ENCODE assay signal across 9 cellular contexts in the genomic region with DNA sequence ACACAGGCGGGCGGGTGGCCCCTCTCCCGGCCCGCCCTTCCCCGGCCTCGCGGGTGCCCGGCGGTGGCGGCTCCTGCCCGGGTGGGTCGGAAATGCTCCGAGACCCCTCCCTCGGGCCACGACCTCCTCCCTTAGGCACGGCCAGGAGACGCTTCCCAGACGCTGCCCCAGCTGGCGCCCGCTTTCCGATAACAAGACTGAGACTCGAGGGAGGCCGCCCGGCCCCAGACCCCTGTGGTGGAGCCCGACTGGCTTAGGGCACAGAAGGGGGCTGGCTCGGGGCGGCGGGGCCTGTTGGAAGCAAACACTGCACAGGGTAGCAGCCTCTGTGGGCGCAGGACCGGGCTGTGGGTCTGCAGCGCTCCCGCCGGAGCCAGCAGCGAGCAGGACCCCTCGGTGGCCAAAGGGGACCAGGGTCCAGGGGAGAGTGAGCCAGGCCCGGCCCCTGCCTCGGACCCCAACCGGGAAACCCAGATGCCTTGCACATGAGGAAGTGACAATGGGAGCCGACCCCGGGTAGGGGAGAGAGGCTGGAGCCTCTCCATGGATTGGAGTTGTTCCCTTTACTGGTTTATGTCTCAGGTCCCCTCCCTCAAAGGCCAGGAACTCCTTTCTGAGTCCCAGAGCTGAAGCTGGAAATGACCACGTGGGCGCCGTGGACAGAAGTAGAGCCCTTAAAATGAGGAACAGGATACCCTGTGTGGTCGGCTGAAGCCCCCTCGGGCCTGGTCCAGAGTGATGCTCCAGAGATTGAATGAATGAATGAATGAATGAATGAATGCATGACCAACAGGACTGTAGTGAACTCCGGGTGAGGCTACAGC. TPM values are rescaled to one million over a fixed set of nuclear protein-coding genes. Genes with fewer than 3 reads are reported as not detected.
A peak's percentile ranks its signal among the peaks of the same experiment; 100 is the strongest.
DNase-seq lines count a peak whose midpoint lies in the region; ATAC-seq, FAIRE-seq and TF ChIP-seq lines count a peak whose summit lies in the region.
"Had no signal": no experiment of that assay in that cellular context is flagged by ENCODE, and none has a peak within 500 bp of the region (broad histone marks: within the 10 kb centered on the region; RNA-seq: fewer than 3 reads in every experiment).

No MANE protein-coding gene starts in this region.

- intact Hi-C loops in ascending aorta (cut with DNase I) = loop anchor here (2.0 to 5.0 kb wide), 2 partner anchors 18 to 121 kb away; partner anchors contain the start of gene BRD7

- 43% methylated on average over 15 of the region's 46 CpGs for WGBS in A549 (ENCODE audit: missing lambda C conversion rate)

- peak overlapping the region; percentile 79 for H3K27ac Mint-ChIP-seq in stimulated activated naive B cell treated with anti-CD40 and anti-IgM and Interleukin-4, amounts not matched to agents 10 μg/mL and 1 μg/mL and 100 μg/mL, for 72 hours

- TF ChIP-seq EP300 in A549 (IDR thresholded peaks at IDR 0.05) = no peak

- H3K4me3 Mint-ChIP-seq in stimulated activated naive B cell treated with anti-CD40 and anti-IgM and Interleukin-4, amounts not matched to agents 10 μg/mL and 1 μg/mL and 100 μg/mL, for 72 hours = peak overlapping the region; percentile 83 to 86

- H3K4me2 ChIP-seq in A549 = peak overlapping the region; percentile 79

- no peak for DNase-seq in A549 (ENCODE audit: low read depth in 1 of 2, low spot score in 1 of 2)
- no peak for DNase-seq in ascending aorta (ENCODE audit: low spot score in 2 of 2)
- DNase-seq in iPS-NIHi7 (ENCODE audit: extremely low spot score) = peak; percentile 34
- no peak for DNase-seq in stimulated activated naive B cell treated with anti-CD40 and anti-IgM and Interleukin-4, amounts not matched to agents 10 μg/mL and 1 μg/mL and 100 μg/mL, for 72 hours
- no peak for DNase-seq in activated CD4-positive, CD25-positive, alpha-beta regulatory T cell treated with anti-CD3 and anti-CD28 coated beads, Interleukin-2, amount 50 U/mL, for 72 hours
- DNase-seq in NCI-H446 treated with DMSO at 0.1 percent for 48 hours (lab: John Stamatoyannopoulos, UW) = no peak

- H3K4me1 Mint-ChIP-seq in stimulated activated naive B cell treated with anti-CD40 and anti-IgM and Interleukin-4, amounts not matched to agents 10 μg/mL and 1 μg/mL and 100 μg/mL, for 72 hours = peaks cover 7 to 29% of the 10 kb centered on the region in 2 donors

- H3K36me3 ChIP-seq in HUES48 (ENCODE audit: control insufficient read depth, insufficient read depth, low read length) (no peaks in the 10 kb centered on the region), ascending aorta (no peaks in the 10 kb centered on the region)

- TF ChIP-seq POLR2A in A549 (IDR thresholded peaks at IDR 0.05; ENCODE audit: low read length) = no peak

- H3K9me3 ChIP-seq in A549 (no peaks in the 10 kb centered on the region), HUES48 (ENCODE audit: control insufficient read depth, insufficient read depth, low read length) (no peaks in the 10 kb centered on the region), ascending aorta (no peaks in the 10 kb centered on the region)

- H3K9me3 Mint-ChIP-seq in stimulated activated naive B cell treated with anti-CD40 and anti-IgM and Interleukin-4, amounts not matched to agents 10 μg/mL and 1 μg/mL and 100 μg/mL, for 72 hours = no peaks in the 10 kb centered on the region

- POLR2A ChIA-PET in A549 (lab: Yijun Ruan, JAX) = interaction anchor here (1.2 to 1.4 kb wide), 2 partner anchors 8 to 36 kb away, joined by 4 to 5 read pairs; no protein-coding TSS in a partner anchor

- H3K36me3 Mint-ChIP-seq in stimulated activated naive B cell treated with anti-CD40 and anti-IgM and Interleukin-4, amounts not matched to agents 10 μg/mL and 1 μg/mL and 100 μg/mL, for 72 hours = peaks cover 0 to 1% of the 10 kb centered on the region in 2 donors

- no peak for TF ChIP-seq RAD21 in A549 (conservative IDR thresholded peaks at IDR 0.05 in 1 of 2, IDR thresholded peaks at IDR 0.05 in 1 of 2)

- CTCF ChIA-PET in A549 (lab: Yijun Ruan, JAX) = interaction anchor here (0.6 to 3.1 kb wide), 7 partner anchors 8 to 500 kb away, joined by 3 to 14 read pairs (median 3); no protein-coding TSS in a partner anchor

- no peak for TF ChIP-seq CTCF in A549 (IDR thresholded peaks at IDR 0.05)
- TF ChIP-seq CTCF in ascending aorta (IDR thresholded peaks at IDR 0.05) = no peak

- H3K27me3 Mint-ChIP-seq in stimulated activated naive B cell treated with anti-CD40 and anti-IgM and Interleukin-4, amounts not matched to agents 10 μg/mL and 1 μg/mL and 100 μg/mL, for 72 hours = no peaks in the 10 kb centered on the region

- H3K4me1 ChIP-seq in A549 (peaks cover 25% of the 10 kb centered on the region), HUES48 (ENCODE audit: control insufficient read depth, insufficient read depth, low read length) (peaks cover 18% of the 10 kb centered on the region), ascending aorta (peaks cover 10 to 13% of the 10 kb centered on the region in 2 donors)

- no peak overlapping the region; the same call in 1 of the 2 replicates for H3K9ac ChIP-seq in HUES48 (ENCODE audit: low read depth, low read length)

- H3K4me3 ChIP-seq in A549 (peak overlapping the region; percentile 68), HUES48 (ENCODE audit: low read depth, low read length) (peak overlapping the region; percentile 65), ascending aorta (peak overlapping the region; percentile 71 to 77)

- ATAC-seq in A549 = peak; percentile 41 to 56
- peak; percentile 40 for ATAC-seq in GM19395 (IDR thresholded peaks at IDR 0.05; ENCODE audit: unreplicated experiment)
- peak; percentile 70 to 71 for ATAC-seq in stimulated activated naive B cell treated with anti-CD40 and anti-IgM and Interleukin-4, amounts not matched to agents 10 μg/mL and 1 μg/mL and 100 μg/mL, for 72 hours (replicated peaks)

- H3K27ac ChIP-seq in A549 (peak overlapping the region; percentile 89 to 96), HUES48 (ENCODE audit: low read depth, low read length) (no peak overlapping the region), ascending aorta (peak overlapping the region in 1 of 2 donors; percentile 2)

- H3K27me3 ChIP-seq in HUES48 (ENCODE audit: control insufficient read depth, insufficient read depth, low read length) (peaks cover 14% of the 10 kb centered on the region), ascending aorta (no peaks in the 10 kb centered on the region)

- FAIRE-seq in A549 (lab: Jason Lieb, UNC) = no peak
- FAIRE-seq: GM18507 had no signal

TF ChIP-seq in A549, 52 proteins besides CTCF, POLR2A, EP300 and RAD21:
- TF ChIP-seq ATOH8 (CRISPR knock-in tag; IDR thresholded peaks at IDR 0.05; ENCODE audit: low read depth) (no peak), HOXA7 (CRISPR knock-in tag; IDR thresholded peaks at IDR 0.05) (no peak), NR3C1 (IDR thresholded peaks at IDR 0.05) (no peak), HOXB5 (CRISPR knock-in tag; IDR thresholded peaks at IDR 0.05) (no peak), SREBF2 (IDR thresholded peaks at IDR 0.05) (no peak), HOXB13 (CRISPR knock-in tag; IDR thresholded peaks at IDR 0.05; ENCODE audit: low read depth) (no peak), PHF8 (IDR thresholded peaks at IDR 0.05; ENCODE audit: borderline replicate concordance, low read depth) (no peak), RARB (CRISPR knock-in tag; IDR thresholded peaks at IDR 0.05) (no peak), MAFK (IDR thresholded peaks at IDR 0.05; ENCODE audit: partially characterized antibody) (no peak), TFCP2L1 (CRISPR knock-in tag; IDR thresholded peaks at IDR 0.05) (no peak)

RNA-seq across cellular contexts. Expression of gene ADCY7, which starts 19.8 kb away (rescaled TPM):
- 10.5 and 15.8 TPM in 2 replicates for polyA plus RNA-seq in A549 (2011; rRNA removed)
- polyA plus RNA-seq in A549 (2012; cell fraction: cytosol; rRNA removed) = 16.6 and 25.2 TPM in 2 replicates
- 54.2 and 75.4 TPM in 2 replicates for polyA plus RNA-seq in A549 (2012; cell fraction: nucleus; rRNA removed)
- 14.9 to 19.5 TPM (median 18.7 TPM) in 3 replicates for polyA plus RNA-seq in A549 (2017; fragmentation: RNase III; extraction: RNeasy Plus Mini Kit Qiagen cat#74134 plus additional on column Dnase treatment)
- 40.8 and 47.1 TPM in 2 replicates for polyA minus RNA-seq in A549 (2011; rRNA and poly(A)+ RNA removed)
- 8.2 TPM for total RNA-seq in ascending aorta
